12 cellular contexts compared by ENCODE assay signal in genomic region chr9:70399141-70399540, GRCh38. TPM values are rescaled to one million over a fixed set of nuclear protein-coding genes. Genes with fewer than 3 reads are reported as not detected.
A peak's percentile ranks its signal among the peaks of the same experiment; 100 is the strongest.
DNase-seq lines count a peak whose midpoint lies in the region; ATAC-seq and TF ChIP-seq lines count a peak whose summit lies in the region.
"Had no signal": no experiment of that assay in that cellular context is flagged by ENCODE, and none has a peak within 500 bp of the region (broad histone marks: within the 10 kb centered on the region; RNA-seq: fewer than 3 reads in every experiment).

No MANE protein-coding gene starts in this region.

- peaks cover 3% of the 10 kb centered on the region for H3K36me3 Mint-ChIP-seq in T-helper 2 cell treated with Interferon-gamma antibody and Interleukin-4, amounts not matched to agents 5 μg/mL and 100 μg/mL, for 36 hours (ENCODE audit: low read depth)
- H3K36me3 Mint-ChIP-seq in CD8-positive, alpha-beta memory T cell: no peaks in the 10 kb centered on the region
- no peaks in the 10 kb centered on the region for H3K36me3 Mint-ChIP-seq in HFFc6 (ENCODE audit: low read depth)

- peaks cover 93% of the 10 kb centered on the region for H3K79me2 ChIP-seq in hepatocyte

- no peaks in the 10 kb centered on the region for H3K27me3 ChIP-seq in CD8-positive, alpha-beta memory T cell (ENCODE audit: insufficient read depth, low read length, poor library complexity, severe bottlenecking)
- H3K27me3 ChIP-seq in adrenal gland (no peaks in the 10 kb centered on the region), spleen (replicated peaks in 1 of 7) (no peaks in the 10 kb centered on the region), hepatocyte (no peaks in the 10 kb centered on the region)

- peaks cover 77% of the 10 kb centered on the region for H3K4me1 ChIP-seq in CD8-positive, alpha-beta memory T cell (ENCODE audit: insufficient read depth, low read length)
- peaks cover 40 to 91% of the 10 kb centered on the region in 2 donors for H3K4me1 ChIP-seq in adrenal gland (replicated peaks in 1 of 2)
- peaks cover 41 to 100% (median 80%) of the 10 kb centered on the region in 6 donors for H3K4me1 ChIP-seq in spleen
- H3K4me1 ChIP-seq in hepatocyte (ENCODE audit: insufficient read depth): peaks cover 8% of the 10 kb centered on the region

- TF ChIP-seq POLR2A in adrenal gland (IDR thresholded peaks at IDR 0.05) (no peak), spleen (IDR thresholded peaks at IDR 0.05) (no peak)

- peak overlapping the region; percentile 10 for H3K4me3 Mint-ChIP-seq in T-helper 2 cell treated with Interferon-gamma antibody and Interleukin-4, amounts not matched to agents 5 μg/mL and 100 μg/mL, for 36 hours
- peak overlapping the region in 6 of 7 donors; percentile 56 to 83 (median 66) for H3K4me3 Mint-ChIP-seq in CD8-positive, alpha-beta memory T cell
- H3K4me3 Mint-ChIP-seq in HFFc6: no peak overlapping the region

- H3K4me2 ChIP-seq in hepatocyte: no peak overlapping the region

- peak overlapping the region; percentile 72 for H3K27ac Mint-ChIP-seq in T-helper 2 cell treated with Interferon-gamma antibody and Interleukin-4, amounts not matched to agents 5 μg/mL and 100 μg/mL, for 36 hours
- H3K27ac Mint-ChIP-seq in CD8-positive, alpha-beta memory T cell: peak overlapping the region; percentile 67 to 91 (median 82)
- H3K27ac Mint-ChIP-seq in HFFc6: no peak overlapping the region

- no peak overlapping the region for H3K4me3 ChIP-seq in CD8-positive, alpha-beta memory T cell (ENCODE audit: low read length)
- H3K4me3 ChIP-seq in adrenal gland (no peak overlapping the region), spleen (no peak overlapping the region), hepatocyte (no peak overlapping the region)

- no peaks in the 10 kb centered on the region for H3K9me3 Mint-ChIP-seq in T-helper 2 cell treated with Interferon-gamma antibody and Interleukin-4, amounts not matched to agents 5 μg/mL and 100 μg/mL, for 36 hours
- H3K9me3 Mint-ChIP-seq in CD8-positive, alpha-beta memory T cell: no peaks in the 10 kb centered on the region
- H3K9me3 Mint-ChIP-seq in HFFc6: no peaks in the 10 kb centered on the region

- no peaks in the 10 kb centered on the region for H3K27me3 Mint-ChIP-seq in T-helper 2 cell treated with Interferon-gamma antibody and Interleukin-4, amounts not matched to agents 5 μg/mL and 100 μg/mL, for 36 hours (ENCODE audit: low read depth)
- no peaks in the 10 kb centered on the region for H3K27me3 Mint-ChIP-seq in CD8-positive, alpha-beta memory T cell
- no peaks in the 10 kb centered on the region for H3K27me3 Mint-ChIP-seq in HFFc6 (ENCODE audit: insufficient read depth)

- POLR2A ChIA-PET in CD8-positive, alpha-beta memory T cell (lab: Charles Lee): interaction anchor here (0.8 to 1.4 kb wide), 4 partner anchors 9 to 20 kb away, joined by 3 to 4 read pairs (median 4); partner anchors contain the start of gene KLF9

- peak overlapping the region; percentile 13 for H3K27ac ChIP-seq in CD8-positive, alpha-beta memory T cell (ENCODE audit: low read depth, low read length)
- peak overlapping the region in 3 of 5 donors; percentile 16 to 58 (median 45) for H3K27ac ChIP-seq in adrenal gland
- H3K27ac ChIP-seq in spleen: peak overlapping the region in 7 of 8 donors; percentile 37 to 90 (median 69)
- no peak overlapping the region for H3K27ac ChIP-seq in hepatocyte

- H2AFZ ChIP-seq in hepatocyte: no peak overlapping the region

- CTCF ChIA-PET in CD8-positive, alpha-beta memory T cell (lab: Charles Lee): interaction anchor here (1.4 kb wide), 1 partner anchor 203 kb away, joined by 5 read pairs; no protein-coding TSS in a partner anchor

- no peaks in the 10 kb centered on the region for H3K36me3 ChIP-seq in CD8-positive, alpha-beta memory T cell (ENCODE audit: insufficient read depth, low read length)
- H3K36me3 ChIP-seq in adrenal gland (replicated peaks in 1 of 2) (no peaks in the 10 kb centered on the region), spleen (no peaks in the 10 kb centered on the region), hepatocyte (replicated peaks; ENCODE audit: insufficient read depth, low read depth) (no peaks in the 10 kb centered on the region)

- ATAC-seq in HG02588 (IDR thresholded peaks at IDR 0.05; ENCODE audit: unreplicated experiment): no peak

- H3K9me3 ChIP-seq in CD8-positive, alpha-beta memory T cell (ENCODE audit: low read length): no peaks in the 10 kb centered on the region
- H3K9me3 ChIP-seq in adrenal gland (replicated peaks in 1 of 3) (no peaks in the 10 kb centered on the region), spleen (no peaks in the 10 kb centered on the region), hepatocyte (ENCODE audit: low read depth) (no peaks in the 10 kb centered on the region)

- DNase-seq in T-helper 2 cell treated with Interferon-gamma antibody and Interleukin-4, amounts not matched to agents 5 μg/mL and 100 μg/mL, for 36 hours (ENCODE audit: low spot score): no peak
- DNase-seq in T-helper 2 cell: no peak
- DNase-seq in CD8-positive, alpha-beta memory T cell: no peak
- no peak for DNase-seq in adrenal gland
- no peak for DNase-seq in spleen
- DNase-seq in HFFc6: no peak
- no peak for DNase-seq in hepatocyte (ENCODE audit: low spot score)
- DNase-seq: activated CD4-positive, alpha-beta T cell treated with anti-CD3 and anti-CD28 coated beads for 48 hours; Calu3; NCI-H1105; stimulated activated CD8-positive, alpha-beta memory T cell treated with anti-CD3 and anti-CD28 coated beads, Interleukin-4, amount 100 ng/mL, for 48 hours had no signal

- TF ChIP-seq CTCF in adrenal gland (IDR thresholded peaks at IDR 0.05): no peak
- no peak for TF ChIP-seq CTCF in spleen (IDR thresholded peaks at IDR 0.05 in 8 of 11, conservative IDR thresholded peaks at IDR 0.05 in 3 of 11)
- no peak for TF ChIP-seq CTCF in HFFc6 (IDR thresholded peaks at IDR 0.05)
- no peak for TF ChIP-seq CTCF in hepatocyte (IDR thresholded peaks at IDR 0.05; ENCODE audit: poor library complexity)

- peaks cover 77% of the 10 kb centered on the region for H4K20me1 ChIP-seq in hepatocyte (ENCODE audit: insufficient read depth, poor library complexity, severe bottlenecking)

- no peaks in the 10 kb centered on the region for H3K9me2 ChIP-seq in hepatocyte (replicated peaks; ENCODE audit: insufficient read depth)

- peaks cover 31% of the 10 kb centered on the region for H3K4me1 Mint-ChIP-seq in T-helper 2 cell treated with Interferon-gamma antibody and Interleukin-4, amounts not matched to agents 5 μg/mL and 100 μg/mL, for 36 hours (ENCODE audit: low read depth)
- H3K4me1 Mint-ChIP-seq in CD8-positive, alpha-beta memory T cell: peaks cover 66 to 82% (median 82%) of the 10 kb centered on the region in 3 donors
- H3K4me1 Mint-ChIP-seq in HFFc6 (ENCODE audit: low read depth): peaks cover 34% of the 10 kb centered on the region

- intact Hi-C loops in adrenal gland (cut with DNase I): no loop called here
- intact Hi-C loops in spleen (cut with DNase I; ENCODE audit: low total_unique reads): no loop called here

RNA-seq across cellular contexts. Expression of gene KLF9, which starts 15.3 kb away (rescaled TPM):
- total RNA-seq in CD8-positive, alpha-beta memory T cell: 10 to 100 TPM; 19.2 to 20.2 TPM
- 3.9 TPM for polyA plus RNA-seq in CD8-positive, alpha-beta memory T cell
- total RNA-seq in adrenal gland (10 to 100 TPM; 34.3 to 80.7 (median 45.3) TPM), spleen (10 to 100 TPM; 13.5 to 74.8 (median 50.4) TPM), hepatocyte (29.4 and 31.9 TPM in 2 replicates)
- polyA plus RNA-seq in adrenal gland (10 to 100 TPM; 16.8 to 34.1 (median 17.1) TPM), spleen (10 to 100 TPM in 2 of 3 donors, 1 to 10 TPM in 1; 7.1 to 12.6 (median 12.4) TPM), hepatocyte (5.2 and 5.3 TPM in 2 replicates)
- 10 to 100 TPM in 5 of 6 experiments, 1 to 10 TPM in 1; 7.9 to 15.7 (median 12.4) TPM for total RNA-seq in HFFc6 (2021; fragmentation: NEBNext Ultra II Directional; extraction: Animal tissue kit (Norgen Biotek cat#: 25700))
